In the genomic region with DNA sequence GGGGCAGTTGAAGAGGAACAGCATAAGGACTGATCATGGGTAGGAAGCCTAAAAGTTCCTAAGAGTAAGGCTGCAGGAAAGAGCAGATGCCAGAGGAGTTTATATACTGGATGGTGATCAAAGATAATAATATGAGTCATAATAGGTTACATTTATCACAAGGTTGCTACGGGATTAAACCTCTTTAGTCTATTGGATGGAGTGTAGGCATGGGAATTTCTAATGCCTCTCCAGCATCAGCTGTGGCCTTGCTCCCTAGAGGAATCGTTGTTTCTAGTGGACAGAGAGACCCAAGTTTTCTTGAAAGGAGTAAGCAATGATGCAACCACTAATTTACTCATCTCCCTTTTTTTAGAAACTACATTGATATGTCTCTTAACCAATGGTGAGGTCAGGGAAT, we compare ENCODE assay signal across 21 cellular contexts.
"Had no signal": no experiment of that assay in that cellular context is flagged by ENCODE, and none has a peak within 500 bp of the region (broad histone marks: within the 10 kb centered on the region; RNA-seq: fewer than 3 reads in every experiment).

No MANE protein-coding gene starts in this region.

- H3K36me3 ChIP-seq: esophagus squamous epithelium, upper lobe of right lung had no signal

- H3K4me1 Mint-ChIP-seq: activated CD4-positive, alpha-beta T cell treated with anti-CD3 and anti-CD28 coated beads, Interleukin-2, amount 10 ng/mL, durations not matched to agents 24 days and 14 days; activated T-helper 17 cell treated with anti-CD3 and anti-CD28 coated beads, Interleukin-2, amount 50 U/mL, for 72 hours; mesothelial cell of epicardium; nephron; T-cell had no signal

- H3K9me3 ChIP-seq: esophagus squamous epithelium, upper lobe of right lung had no signal

- H3K4me3 Mint-ChIP-seq: activated CD4-positive, alpha-beta T cell treated with anti-CD3 and anti-CD28 coated beads, Interleukin-2, amount 10 ng/mL, durations not matched to agents 24 days and 14 days; activated CD8-positive, alpha-beta T cell treated with anti-CD3 and anti-CD28 coated beads for 36 hours; activated naive CD4-positive, alpha-beta T cell treated with anti-CD3 and anti-CD28 coated beads for 36 hours; activated T-helper 17 cell treated with anti-CD3 and anti-CD28 coated beads, Interleukin-2, amount 50 U/mL, for 72 hours; effector memory CD8-positive, alpha-beta T cell; mesothelial cell of epicardium; nephron; T-cell had no signal

- H3K27ac ChIP-seq: esophagus squamous epithelium, upper lobe of right lung had no signal

- H3K36me3 Mint-ChIP-seq: mesothelial cell of epicardium, T-cell had no signal

- H3K4me3 ChIP-seq: esophagus squamous epithelium, lung, upper lobe of right lung had no signal

- H3K27me3 ChIP-seq: esophagus squamous epithelium, upper lobe of right lung had no signal

- ATAC-seq: activated CD8-positive, alpha-beta T cell treated with anti-CD3 and anti-CD28 coated beads for 36 hours; activated T-helper 17 cell treated with anti-CD3 and anti-CD28 coated beads, Interleukin-2, amount 50 U/mL, for 72 hours; effector memory CD8-positive, alpha-beta T cell; left lobe of liver; T-cell; upper lobe of right lung had no signal

- H3K27ac Mint-ChIP-seq: activated CD4-positive, alpha-beta T cell treated with anti-CD3 and anti-CD28 coated beads, Interleukin-2, amount 10 ng/mL, durations not matched to agents 24 days and 14 days; activated CD8-positive, alpha-beta T cell treated with anti-CD3 and anti-CD28 coated beads for 36 hours; activated naive CD4-positive, alpha-beta T cell treated with anti-CD3 and anti-CD28 coated beads for 36 hours; activated T-helper 17 cell treated with anti-CD3 and anti-CD28 coated beads, Interleukin-2, amount 50 U/mL, for 72 hours; effector memory CD8-positive, alpha-beta T cell; mesothelial cell of epicardium; nephron; T-cell had no signal

- H3K4me1 ChIP-seq: esophagus squamous epithelium, upper lobe of right lung had no signal

- H3K9me3 Mint-ChIP-seq: activated CD4-positive, alpha-beta T cell treated with anti-CD3 and anti-CD28 coated beads, Interleukin-2, amount 10 ng/mL, durations not matched to agents 24 days and 14 days; activated CD8-positive, alpha-beta T cell treated with anti-CD3 and anti-CD28 coated beads for 36 hours; activated naive CD4-positive, alpha-beta T cell treated with anti-CD3 and anti-CD28 coated beads for 36 hours; activated T-helper 17 cell treated with anti-CD3 and anti-CD28 coated beads, Interleukin-2, amount 50 U/mL, for 72 hours; mesothelial cell of epicardium; nephron had no signal

- H3K27me3 Mint-ChIP-seq: activated CD4-positive, alpha-beta T cell treated with anti-CD3 and anti-CD28 coated beads, Interleukin-2, amount 10 ng/mL, durations not matched to agents 24 days and 14 days; activated CD8-positive, alpha-beta T cell treated with anti-CD3 and anti-CD28 coated beads for 36 hours; activated T-helper 17 cell treated with anti-CD3 and anti-CD28 coated beads, Interleukin-2, amount 50 U/mL, for 72 hours; effector memory CD8-positive, alpha-beta T cell; T-cell had no signal

- DNase-seq: activated CD4-positive, alpha-beta T cell treated with anti-CD3 and anti-CD28 coated beads, Interleukin-2, amount 10 ng/mL, durations not matched to agents 24 days and 14 days; activated CD4-positive, CD25-positive, alpha-beta regulatory T cell; activated CD8-positive, alpha-beta T cell treated with anti-CD3 and anti-CD28 coated beads for 36 hours; activated naive CD4-positive, alpha-beta T cell treated with anti-CD3 and anti-CD28 coated beads for 36 hours; activated T-cell treated with anti-CD3 and anti-CD28 coated beads, Interleukin-2, amount 50 U/mL, for 1 hour; anterior cingulate cortex; cerebellar nuclear complex; effector memory CD8-positive, alpha-beta T cell; esophagus squamous epithelium; foreskin melanocyte; kidney; posterior cingulate gyrus; stimulated activated CD8-positive, alpha-beta memory T cell treated with anti-CD3 and anti-CD28 coated beads, Interleukin-4, amount 100 ng/mL, for 48 hours; stimulated activated naive CD4-positive, alpha-beta T cell; T-cell; upper lobe of right lung had no signal
